9 cellular contexts compared by ENCODE assay signal in genomic region chr11:32420937-32421532, GRCh38. TPM values are rescaled to one million over a fixed set of nuclear protein-coding genes. Genes with fewer than 3 reads are reported as not detected.
DNase-seq lines count a peak whose midpoint lies in the region; ATAC-seq and TF ChIP-seq lines count a peak whose summit lies in the region.
"Had no signal": no experiment of that assay in that cellular context is flagged by ENCODE, and none has a peak within 500 bp of the region (broad histone marks: within the 10 kb centered on the region; RNA-seq: fewer than 3 reads in every experiment).

No MANE protein-coding gene starts in this region.

- H3K27me3 ChIP-seq in suprapubic skin (peaks cover 50% of the 10 kb centered on the region), HAP-1 (ENCODE audit: low read depth) (no peaks in the 10 kb centered on the region)

- CTCF ChIA-PET in activated CD8-positive, alpha-beta T cell treated with anti-CD3 and anti-CD28 coated beads, Interleukin-2, amount 10 ng/mL, durations not matched to agents 7 days and 5 days (lab: Charles Lee), result interaction anchor here (1.2 kb wide), 1 partner anchor 10 kb away, joined by 5 read pairs; no protein-coding TSS in a partner anchor

- peak; percentile 89 for ATAC-seq in GM18498 (IDR thresholded peaks at IDR 0.05; ENCODE audit: unreplicated experiment)
- ATAC-seq in GM21526 (IDR thresholded peaks at IDR 0.05; ENCODE audit: low FRiP score, unreplicated experiment), result peak; percentile 90
- peak; percentile 85 for ATAC-seq in activated CD8-positive, alpha-beta T cell treated with anti-CD3 and anti-CD28 coated beads, Interleukin-2, amount 10 ng/mL, durations not matched to agents 7 days and 5 days

- 60% methylated on average over 9 of the region's 9 CpGs for WGBS in suprapubic skin

- H3K4me1 Mint-ChIP-seq in activated CD8-positive, alpha-beta T cell treated with anti-CD3 and anti-CD28 coated beads, Interleukin-2, amount 10 ng/mL, durations not matched to agents 7 days and 5 days (ENCODE audit: low read depth), result peaks cover 17% of the 10 kb centered on the region

- in situ Hi-C loops in HAP-1 (cut with MboI; ENCODE audit: low sequenced_read_pairs), result no loop called here

- POLR2A ChIA-PET in activated CD8-positive, alpha-beta T cell treated with anti-CD3 and anti-CD28 coated beads, Interleukin-2, amount 10 ng/mL, durations not matched to agents 7 days and 5 days (lab: Charles Lee), result no interaction called here

- H3K4me3 ChIP-seq in suprapubic skin (no peak overlapping the region), HAP-1 (no peak overlapping the region)

- H3K36me3 Mint-ChIP-seq in activated CD8-positive, alpha-beta T cell treated with anti-CD3 and anti-CD28 coated beads, Interleukin-2, amount 10 ng/mL, durations not matched to agents 7 days and 5 days (ENCODE audit: low read depth), result no peaks in the 10 kb centered on the region

- H3K4me3 Mint-ChIP-seq in activated CD8-positive, alpha-beta T cell treated with anti-CD3 and anti-CD28 coated beads, Interleukin-2, amount 10 ng/mL, durations not matched to agents 7 days and 5 days, result no peak overlapping the region

- H3K9me3 ChIP-seq in suprapubic skin (no peaks in the 10 kb centered on the region), HAP-1 (no peaks in the 10 kb centered on the region)

- H3K27me3 Mint-ChIP-seq in activated CD8-positive, alpha-beta T cell treated with anti-CD3 and anti-CD28 coated beads, Interleukin-2, amount 10 ng/mL, durations not matched to agents 7 days and 5 days (ENCODE audit: low read depth), result peaks cover 45% of the 10 kb centered on the region

- no peak for TF ChIP-seq POLR2A in suprapubic skin (IDR thresholded peaks at IDR 0.05)

- no peaks in the 10 kb centered on the region for H3K36me3 ChIP-seq in suprapubic skin
- peaks cover 14% of the 10 kb centered on the region for H3K36me3 ChIP-seq in HAP-1 (replicated peaks)

- H3K27ac ChIP-seq in suprapubic skin, result no peak overlapping the region

- TF ChIP-seq CTCF in suprapubic skin (IDR thresholded peaks at IDR 0.05), result no peak

- no peaks in the 10 kb centered on the region for H3K9me3 Mint-ChIP-seq in activated CD8-positive, alpha-beta T cell treated with anti-CD3 and anti-CD28 coated beads, Interleukin-2, amount 10 ng/mL, durations not matched to agents 7 days and 5 days (ENCODE audit: insufficient read depth)

- H3K4me1 ChIP-seq in suprapubic skin (no peaks in the 10 kb centered on the region), HAP-1 (peaks cover 24% of the 10 kb centered on the region)

- DNase-seq in HT-29 (ENCODE audit: low spot score), result peak; percentile 56
- peak; percentile 63 for DNase-seq in activated CD8-positive, alpha-beta T cell treated with anti-CD3 and anti-CD28 coated beads, Interleukin-2, amount 10 ng/mL, durations not matched to agents 7 days and 5 days
- DNase-seq in suprapubic skin (ENCODE audit: low spot score in 2 of 2), result no peak
- no peak for DNase-seq in stimulated activated CD4-positive, alpha-beta T cell treated with anti-CD3 and anti-CD28 coated beads, Interleukin-12 subunit alpha, Interleukin-12 subunit beta, amount 100 ng/mL, for 4 hours
- DNase-seq in HAP-1 (ENCODE audit: low spot score in 2 of 2), result no peak
- no peak for DNase-seq in iPS-NIHi11 (ENCODE audit: low spot score)

- H3K27ac Mint-ChIP-seq in activated CD8-positive, alpha-beta T cell treated with anti-CD3 and anti-CD28 coated beads, Interleukin-2, amount 10 ng/mL, durations not matched to agents 7 days and 5 days, result peak overlapping the region; percentile 62

- no peak for TF ChIP-seq EP300 in suprapubic skin (IDR thresholded peaks at IDR 0.05)

RNA-seq across cellular contexts. Expression of gene WT1, which starts 14.3 kb away (rescaled TPM):
- not detected in 2 replicates for total RNA-seq in HT-29 (2014; rRNA removed; shearing (Covaris generic))
- not detected for total RNA-seq in activated CD8-positive, alpha-beta T cell treated with anti-CD3 and anti-CD28 coated beads, Interleukin-2, amount 10 ng/mL, durations not matched to agents 7 days and 5 days
- not detected for total RNA-seq in suprapubic skin
- total RNA-seq: endothelial cell of umbilical vein had no signal

Comparison
In these comparisons a context has a peak if more than half of its experiments do, and no peak if none do; other contexts are left out.
1. DNase-seq: peak in HT-29 (single experiment) and activated CD8-positive, alpha-beta T cell treated with anti-CD3 and anti-CD28 coated beads, Interleukin-2, amount 10 ng/mL, durations not matched to agents 7 days and 5 days (single experiment); none in suprapubic skin (0 of 2), stimulated activated CD4-positive, alpha-beta T cell treated with anti-CD3 and anti-CD28 coated beads, Interleukin-12 subunit alpha, Interleukin-12 subunit beta, amount 100 ng/mL, for 4 hours (single experiment), HAP-1 (0 of 2) and iPS-NIHi11 (single experiment).
2. Peak in every context shown above with its lines, with median percentiles within 50 percentile points of each other: ATAC-seq.